ENCODE assay signal across 1 cellular context in genomic region chr2:10119601-10120157, GRCh38.
TF ChIP-seq lines count a peak whose summit lies in the region.

No MANE protein-coding gene starts in this region.

TF ChIP-seq in HepG2, 621 proteins besides CTCF, POLR2A, EP300 and RAD21 (continues in another document):
- TF ChIP-seq ZNF576 (CRISPR knock-in tag; IDR thresholded peaks at IDR 0.05): peak; percentile 86
- no peak for TF ChIP-seq SMAD3 (CRISPR knock-in tag; IDR thresholded peaks at IDR 0.05)
- 0 out of 2 replicates have a peak, but pooled peaks have one; percentile 29 for TF ChIP-seq ZNF550 (CRISPR knock-in tag; IDR thresholded peaks at IDR 0.05; ENCODE audit: borderline replicate concordance)
- TF ChIP-seq HES4 (CRISPR knock-in tag; IDR thresholded peaks at IDR 0.05; ENCODE audit: borderline replicate concordance): peak; percentile 22; the same call in 1 of the 2 replicates
- peak; percentile 69; the same call in 1 of the 2 replicates for TF ChIP-seq KDM1A (CRISPR knock-in tag; IDR thresholded peaks at IDR 0.05)
- TF ChIP-seq ZNF770 (CRISPR knock-in tag; IDR thresholded peaks at IDR 0.05): peak; percentile 93
- no peak for TF ChIP-seq ZBTB40 (IDR thresholded peaks at IDR 0.05)
- no peak for TF ChIP-seq ZBTB40 (CRISPR knock-in tag; IDR thresholded peaks at IDR 0.05)
- no peak for TF ChIP-seq PRDM15 (CRISPR knock-in tag; IDR thresholded peaks at IDR 0.05)
- no peak for TF ChIP-seq CREB1 (IDR thresholded peaks at IDR 0.05)
- TF ChIP-seq CREB1 (CRISPR knock-in tag; IDR thresholded peaks at IDR 0.05): 0 out of 2 replicates have a peak, but pooled peaks have one; percentile 49
- 0 out of 2 replicates have a peak, but pooled peaks have one; percentile 8 for TF ChIP-seq FIP1L1 (IDR thresholded peaks at IDR 0.05; ENCODE audit: borderline replicate concordance, insufficient read depth, low read depth, low read length)
- TF ChIP-seq RCOR2 (CRISPR knock-in tag; IDR thresholded peaks at IDR 0.05): peak; percentile 28; the same call in 1 of the 2 replicates
- TF ChIP-seq CHD4 (IDR thresholded peaks at IDR 0.05; ENCODE audit: borderline replicate concordance, low read length): peak; percentile 82
- TF ChIP-seq ZMYM3 (CRISPR knock-in tag; IDR thresholded peaks at IDR 0.05): peak; percentile 95
- TF ChIP-seq ADNP (CRISPR knock-in tag; IDR thresholded peaks at IDR 0.05): 0 out of 2 replicates have a peak, but pooled peaks have one; percentile 32
- 0 out of 2 replicates have a peak, but pooled peaks have one; percentile 5 for TF ChIP-seq ZNF556 (CRISPR knock-in tag; IDR thresholded peaks at IDR 0.05; ENCODE audit: borderline replicate concordance)
- TF ChIP-seq TAF1 (CRISPR knock-in tag; IDR thresholded peaks at IDR 0.05): no peak
- TF ChIP-seq SNAPC4 (CRISPR knock-in tag; IDR thresholded peaks at IDR 0.05): 0 out of 2 replicates have a peak, but pooled peaks have one; percentile 21
- no peak for TF ChIP-seq KDM4B (CRISPR knock-in tag; IDR thresholded peaks at IDR 0.05)
- 0 out of 2 replicates have a peak, but pooled peaks have one; percentile 43 for TF ChIP-seq TERF1 (CRISPR knock-in tag; IDR thresholded peaks at IDR 0.05)
- TF ChIP-seq ZSCAN12 (CRISPR knock-in tag; IDR thresholded peaks at IDR 0.05): 0 out of 2 replicates have a peak, but pooled peaks have one; percentile 44
- TF ChIP-seq ZMYM2 (CRISPR knock-in tag; IDR thresholded peaks at IDR 0.05): peak; percentile 79; the same call in 1 of the 2 replicates
- TF ChIP-seq ZBTB37 (CRISPR knock-in tag; IDR thresholded peaks at IDR 0.05): 0 out of 2 replicates have a peak, but pooled peaks have one; percentile 26
- TF ChIP-seq ZNF501 (CRISPR knock-in tag; IDR thresholded peaks at IDR 0.05): no peak
- TF ChIP-seq MIXL1 (CRISPR knock-in tag; IDR thresholded peaks at IDR 0.05): no peak
- TF ChIP-seq ZNF350 (CRISPR knock-in tag; IDR thresholded peaks at IDR 0.05; ENCODE audit: borderline replicate concordance, low read depth): no peak
- TF ChIP-seq MTA1 (CRISPR knock-in tag; IDR thresholded peaks at IDR 0.05; ENCODE audit: borderline replicate concordance): no peak
- 0 out of 2 replicates have a peak, but pooled peaks have one; percentile 8 for TF ChIP-seq ZNF704 (CRISPR knock-in tag; IDR thresholded peaks at IDR 0.05; ENCODE audit: borderline replicate concordance)
- no peak for TF ChIP-seq RFXANK (CRISPR knock-in tag; IDR thresholded peaks at IDR 0.05)
- TF ChIP-seq ZNF652 (CRISPR knock-in tag; IDR thresholded peaks at IDR 0.05; ENCODE audit: borderline replicate concordance, low read depth): peak; percentile 84
